ENCODE assay signal across 27 cellular contexts in genomic region chr2:119794237-119794636, GRCh38.
"Had no signal": no experiment of that assay in that cellular context is flagged by ENCODE, and none has a peak within 500 bp of the region (broad histone marks: within the 10 kb centered on the region; RNA-seq: fewer than 3 reads in every experiment).

No MANE protein-coding gene starts in this region.

- H3K27me3 Mint-ChIP-seq: dendritic cell treated with granulocyte-macrophage colony-stimulating factor and Interleukin-4, amounts not matched to agents 40 ng/mL and 50 ng/mL, for 4 days; effector memory CD8-positive, alpha-beta T cell; memory B cell; natural killer cell treated with Interleukin-12 subunit alpha and Interleukin-12 subunit beta and Interleukin-15 and Interleukin-18, amount 100 ng/mL, for 72 hours; stimulated activated naive B cell treated with anti-CD40 and anti-IgM and Interleukin-4, amounts not matched to agents 10 μg/mL and 1 μg/mL and 100 μg/mL, for 72 hours; stimulated activated naive CD8-positive, alpha-beta T cell treated with anti-CD3 and anti-CD28 coated beads, Interleukin-15, amount 100 ng/mL, for 72 hours had no signal

- DNase-seq: effector memory CD8-positive, alpha-beta T cell; esophagus squamous epithelium; foreskin fibroblast; glutamatergic neuron; kidney glomerular epithelial cell; lower lobe of right lung; midbrain; psoas muscle; retina; sigmoid colon; stimulated activated CD4-positive, alpha-beta T cell treated with anti-CD3 and anti-CD28 coated beads, Interleukin-2, amount 100 ng/mL, for 24 hours; stimulated activated CD4-positive, alpha-beta T cell treated with anti-CD3 and anti-CD28 coated beads, Interleukin-4, amount 100 ng/mL, for 4 hours; stimulated activated naive B cell treated with anti-CD40 and anti-IgM and Interleukin-4, amounts not matched to agents 10 μg/mL and 1 μg/mL and 100 μg/mL, for 72 hours; stimulated activated naive CD8-positive, alpha-beta T cell treated with anti-CD3 and anti-CD28 coated beads, Interleukin-15, amount 100 ng/mL, for 72 hours; testis; upper lobe of right lung had no signal

- H3K27ac ChIP-seq: esophagus squamous epithelium, gastroesophageal sphincter, hepatocyte, lower lobe of right lung, psoas muscle, sigmoid colon, skin epidermis, testis, tibial nerve, upper lobe of right lung, vagina had no signal

- H2AFZ ChIP-seq: hepatocyte had no signal

- FAIRE-seq: colon, islet of Langerhans had no signal

- H3K4me1 ChIP-seq: esophagus squamous epithelium, lower lobe of right lung, psoas muscle, sigmoid colon, testis, tibial nerve, upper lobe of right lung, vagina had no signal

- ATAC-seq: effector memory CD8-positive, alpha-beta T cell; gastroesophageal sphincter; left lobe of liver; stimulated activated naive B cell treated with anti-CD40 and anti-IgM and Interleukin-4, amounts not matched to agents 10 μg/mL and 1 μg/mL and 100 μg/mL, for 72 hours; stimulated activated naive CD8-positive, alpha-beta T cell treated with anti-CD3 and anti-CD28 coated beads, Interleukin-15, amount 100 ng/mL, for 72 hours; upper lobe of right lung had no signal

- H3K4me2 ChIP-seq: hepatocyte had no signal

- H3K36me3 ChIP-seq: gastroesophageal sphincter, lower lobe of right lung, sigmoid colon, upper lobe of right lung, vagina had no signal

- H3K27me3 ChIP-seq: esophagus squamous epithelium, gastroesophageal sphincter, hepatocyte, sigmoid colon, testis, tibial nerve, upper lobe of right lung, vagina had no signal

- H3K4me3 ChIP-seq: esophagus squamous epithelium, gastroesophageal sphincter, hepatocyte, lower lobe of right lung, psoas muscle, sigmoid colon, skin epidermis, testis, tibial nerve, upper lobe of right lung, vagina had no signal

- H3K27ac Mint-ChIP-seq: dendritic cell treated with granulocyte-macrophage colony-stimulating factor and Interleukin-4, amounts not matched to agents 40 ng/mL and 50 ng/mL, for 4 days; memory B cell; natural killer cell treated with Interleukin-12 subunit alpha and Interleukin-12 subunit beta and Interleukin-15 and Interleukin-18, amount 100 ng/mL, for 72 hours; stimulated activated naive B cell treated with anti-CD40 and anti-IgM and Interleukin-4, amounts not matched to agents 10 μg/mL and 1 μg/mL and 100 μg/mL, for 72 hours had no signal

- H3K9me3 ChIP-seq: sigmoid colon, testis, vagina had no signal

- H3K4me3 Mint-ChIP-seq: dendritic cell treated with granulocyte-macrophage colony-stimulating factor and Interleukin-4, amounts not matched to agents 40 ng/mL and 50 ng/mL, for 4 days; effector memory CD8-positive, alpha-beta T cell; memory B cell; natural killer cell treated with Interleukin-12 subunit alpha and Interleukin-12 subunit beta and Interleukin-15 and Interleukin-18, amount 100 ng/mL, for 72 hours; stimulated activated naive B cell treated with anti-CD40 and anti-IgM and Interleukin-4, amounts not matched to agents 10 μg/mL and 1 μg/mL and 100 μg/mL, for 72 hours; stimulated activated naive CD8-positive, alpha-beta T cell treated with anti-CD3 and anti-CD28 coated beads, Interleukin-15, amount 100 ng/mL, for 72 hours had no signal
